ENCODE assay signal across 35 cellular contexts in genomic region chr7:79084423-79084822, GRCh38.
"Had no signal": no experiment of that assay in that cellular context is flagged by ENCODE, and none has a peak within 500 bp of the region (broad histone marks: within the 10 kb centered on the region; RNA-seq: fewer than 3 reads in every experiment).

No MANE protein-coding gene starts in this region.

- H3K9me3 ChIP-seq: gastrocnemius medialis, ovary, right lobe of liver had no signal

- H3K27ac ChIP-seq: adrenal gland, ascending aorta, cardiac muscle cell, gastrocnemius medialis, hepatocyte, ovary, right lobe of liver, upper lobe of left lung, VCaP had no signal

- H2AFZ ChIP-seq: hepatocyte had no signal

- H3K4me1 Mint-ChIP-seq: activated naive CD8-positive, alpha-beta T cell treated with anti-CD3 and anti-CD28 coated beads for 36 hours; brain; naive thymus-derived CD4-positive, alpha-beta T cell; stimulated activated memory B cell treated with anti-CD40 and anti-IgM and Interleukin-4, amounts not matched to agents 10 μg/mL and 1 μg/mL and 100 μg/mL, for 72 hours; stimulated activated naive CD8-positive, alpha-beta T cell treated with anti-CD3 and anti-CD28 coated beads, Interleukin-15, amount 100 ng/mL, for 72 hours had no signal

- FAIRE-seq: TTC549 had no signal

- DNase-seq: activated CD4-positive, alpha-beta T cell treated with anti-CD3 and anti-CD28 coated beads for 4 hours; activated CD4-positive, alpha-beta T cell treated with anti-CD3 and anti-CD28 coated beads, Interleukin-2, amount 50 U/mL, for 4 hours; activated CD8-positive, alpha-beta memory T cell treated with anti-CD3 and anti-CD28 coated beads for 24 hours; activated effector memory CD4-positive, alpha-beta T cell treated with anti-CD3 and anti-CD28 coated beads, Interleukin-2, amount 50 U/mL, for 16 hours; activated naive CD4-positive, alpha-beta T cell treated with anti-CD3 and anti-CD28 coated beads for 36 hours; activated naive CD8-positive, alpha-beta T cell treated with anti-CD3 and anti-CD28 coated beads for 36 hours; adrenal gland; cortex of kidney; effector memory CD8-positive, alpha-beta T cell; gastrocnemius medialis; glutamatergic neuron; kidney; left colon; mammary epithelial cell; midbrain; naive thymus-derived CD4-positive, alpha-beta T cell; ovary; right lobe of liver; stimulated activated CD4-positive, alpha-beta T cell treated with anti-CD3 and anti-CD28 coated beads, Interleukin-4, amount 100 ng/mL, for 4 hours; stimulated activated CD8-positive, alpha-beta memory T cell treated with anti-CD3 and anti-CD28 coated beads, Interleukin-4, amount 100 ng/mL, for 48 hours; stimulated activated naive CD8-positive, alpha-beta T cell treated with anti-CD3 and anti-CD28 coated beads, Interleukin-15, amount 100 ng/mL, for 72 hours; substantia nigra; T-helper 9 cell; upper lobe of left lung had no signal

- H3K27me3 ChIP-seq: adrenal gland, ascending aorta, cardiac muscle cell, gastrocnemius medialis, hepatocyte, ovary, right lobe of liver, upper lobe of left lung had no signal

- H3K4me1 ChIP-seq: adrenal gland, ascending aorta, gastrocnemius medialis, right lobe of liver, upper lobe of left lung had no signal

- H3K27ac Mint-ChIP-seq: activated naive CD4-positive, alpha-beta T cell treated with anti-CD3 and anti-CD28 coated beads for 36 hours; activated naive CD8-positive, alpha-beta T cell treated with anti-CD3 and anti-CD28 coated beads for 36 hours; activated T-helper 1 cell treated with anti-CD3 and anti-CD28 coated beads, Interleukin-12 subunit alpha, Interleukin-12 subunit beta, Interleukin-2, Interleukin-4 antibody, amounts not matched to agents 30 ng/mL and 10 ng/mL and 1 ng/mL, durations not matched to agents 14 hours and 24 hours and 36 hours; brain; effector memory CD8-positive, alpha-beta T cell; naive thymus-derived CD4-positive, alpha-beta T cell; progenitor cell of endocrine pancreas; stimulated activated memory B cell treated with anti-CD40 and anti-IgM and Interleukin-4, amounts not matched to agents 10 μg/mL and 1 μg/mL and 100 μg/mL, for 72 hours; stimulated activated naive CD8-positive, alpha-beta T cell treated with anti-CD3 and anti-CD28 coated beads, Interleukin-15, amount 100 ng/mL, for 72 hours; T-helper 1 cell treated with Interleukin-12 subunit alpha and Interleukin-12 subunit beta and Interleukin-4 antibody, amounts not matched to agents 30 μg/mL and 1 μg/mL, for 36 hours had no signal

- H3K79me2 ChIP-seq: hepatocyte had no signal

- H3K36me3 Mint-ChIP-seq: activated naive CD8-positive, alpha-beta T cell treated with anti-CD3 and anti-CD28 coated beads for 36 hours; naive thymus-derived CD4-positive, alpha-beta T cell; stimulated activated memory B cell treated with anti-CD40 and anti-IgM and Interleukin-4, amounts not matched to agents 10 μg/mL and 1 μg/mL and 100 μg/mL, for 72 hours had no signal

- H3K27me3 Mint-ChIP-seq: activated naive CD8-positive, alpha-beta T cell treated with anti-CD3 and anti-CD28 coated beads for 36 hours; brain; effector memory CD8-positive, alpha-beta T cell; progenitor cell of endocrine pancreas; stimulated activated memory B cell treated with anti-CD40 and anti-IgM and Interleukin-4, amounts not matched to agents 10 μg/mL and 1 μg/mL and 100 μg/mL, for 72 hours; stimulated activated naive CD8-positive, alpha-beta T cell treated with anti-CD3 and anti-CD28 coated beads, Interleukin-15, amount 100 ng/mL, for 72 hours had no signal

- H3K36me3 ChIP-seq: adrenal gland, ascending aorta, cardiac muscle cell, gastrocnemius medialis, ovary, right lobe of liver, upper lobe of left lung had no signal

- H3K4me2 ChIP-seq: hepatocyte had no signal

- H3K4me3 Mint-ChIP-seq: activated naive CD4-positive, alpha-beta T cell treated with anti-CD3 and anti-CD28 coated beads for 36 hours; activated naive CD8-positive, alpha-beta T cell treated with anti-CD3 and anti-CD28 coated beads for 36 hours; activated T-helper 1 cell treated with anti-CD3 and anti-CD28 coated beads, Interleukin-12 subunit alpha, Interleukin-12 subunit beta, Interleukin-2, Interleukin-4 antibody, amounts not matched to agents 30 ng/mL and 10 ng/mL and 1 ng/mL, durations not matched to agents 14 hours and 24 hours and 36 hours; brain; effector memory CD8-positive, alpha-beta T cell; naive thymus-derived CD4-positive, alpha-beta T cell; stimulated activated memory B cell treated with anti-CD40 and anti-IgM and Interleukin-4, amounts not matched to agents 10 μg/mL and 1 μg/mL and 100 μg/mL, for 72 hours; stimulated activated naive CD8-positive, alpha-beta T cell treated with anti-CD3 and anti-CD28 coated beads, Interleukin-15, amount 100 ng/mL, for 72 hours; T-helper 1 cell treated with Interleukin-12 subunit alpha and Interleukin-12 subunit beta and Interleukin-4 antibody, amounts not matched to agents 30 μg/mL and 1 μg/mL, for 36 hours had no signal

- ATAC-seq: effector memory CD8-positive, alpha-beta T cell; esophagus mucosa; gastrocnemius medialis; left colon; naive thymus-derived CD4-positive, alpha-beta T cell; right lobe of liver; stimulated activated memory B cell treated with anti-CD40 and anti-IgM and Interleukin-4, amounts not matched to agents 10 μg/mL and 1 μg/mL and 100 μg/mL, for 72 hours; stimulated activated naive CD8-positive, alpha-beta T cell treated with anti-CD3 and anti-CD28 coated beads, Interleukin-15, amount 100 ng/mL, for 72 hours had no signal

- H3K4me3 ChIP-seq: adrenal gland, ascending aorta, cardiac muscle cell, gastrocnemius medialis, hepatocyte, ovary, right lobe of liver, upper lobe of left lung had no signal

- H3K9me3 Mint-ChIP-seq: stimulated activated memory B cell treated with anti-CD40 and anti-IgM and Interleukin-4, amounts not matched to agents 10 μg/mL and 1 μg/mL and 100 μg/mL, for 72 hours; T-helper 1 cell treated with Interleukin-12 subunit alpha and Interleukin-12 subunit beta and Interleukin-4 antibody, amounts not matched to agents 30 μg/mL and 1 μg/mL, for 36 hours had no signal
